ENCODE assay signal across 8 cellular contexts in the genomic region with DNA sequence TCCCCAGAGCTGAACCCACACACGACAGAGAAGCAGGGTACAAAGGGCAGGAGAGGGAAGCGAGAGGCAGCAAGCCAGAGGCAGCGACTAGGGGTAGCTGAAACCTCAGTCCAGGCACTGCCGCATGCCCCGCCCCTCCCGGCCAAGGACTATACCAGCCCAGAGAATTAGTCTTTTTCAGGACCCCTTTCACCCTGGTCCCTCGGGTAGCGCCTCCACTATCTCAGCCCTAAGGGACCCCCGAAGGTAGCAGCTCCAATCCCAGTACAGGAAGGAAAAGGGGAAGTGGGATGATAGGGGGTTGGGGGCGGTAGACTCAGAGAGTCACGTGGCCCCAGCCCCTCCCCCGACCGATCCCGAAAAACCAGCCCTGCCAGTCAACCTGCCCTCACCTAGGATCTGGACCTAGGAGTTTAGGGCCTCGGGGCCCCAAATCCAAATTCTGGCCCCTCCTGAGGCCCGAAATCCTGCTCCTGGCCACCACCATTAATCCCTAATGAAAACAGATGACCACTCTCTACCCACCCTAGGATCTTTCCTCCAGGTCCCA. TPM values are rescaled to one million over a fixed set of nuclear protein-coding genes. Genes with fewer than 3 reads are reported as not detected.
A peak's percentile ranks its signal among the peaks of the same experiment; 100 is the strongest.
DNase-seq lines count a peak whose midpoint lies in the region; ATAC-seq and TF ChIP-seq lines count a peak whose summit lies in the region.

No MANE protein-coding gene starts in this region.

- H3K36me3 Mint-ChIP-seq in activated T-cell treated with anti-CD3 and anti-CD28 coated beads, Interleukin-2, amount 50 U/mL, for 4 hours (ENCODE audit: insufficient read depth) = peaks cover 20% of the 10 kb centered on the region
- H3K36me3 Mint-ChIP-seq in WTC11 (peaks cover 15% of the 10 kb centered on the region), glutamatergic neuron (ENCODE audit: unreplicated experiment) (no peaks in the 10 kb centered on the region)

- peak overlapping the region; percentile 97 for H3K27ac ChIP-seq in psoas muscle

- peak overlapping the region; percentile 94 for H3K4me3 Mint-ChIP-seq in activated T-cell treated with anti-CD3 and anti-CD28 coated beads, Interleukin-2, amount 50 U/mL, for 4 hours
- H3K4me3 Mint-ChIP-seq in WTC11 = peak overlapping the region; percentile 99
- peak overlapping the region; percentile 74 for H3K4me3 Mint-ChIP-seq in glutamatergic neuron (ENCODE audit: unreplicated experiment)

- TF ChIP-seq CTCF in WTC11 (IDR thresholded peaks at IDR 0.05) (no peak), glutamatergic neuron (IDR thresholded peaks at IDR 0.05; ENCODE audit: partially characterized antibody, unreplicated experiment) (no peak), psoas muscle (IDR thresholded peaks at IDR 0.05) (no peak)

- ATAC-seq in activated T-cell treated with anti-CD3 and anti-CD28 coated beads, Interleukin-2, amount 50 U/mL, for 4 hours = no peak
- ATAC-seq in WTC11 (peak; percentile 57), psoas muscle (no peak)

- H3K36me3 ChIP-seq in psoas muscle (ENCODE audit: insufficient read depth in 1 of 2, low read depth in 1 of 2) = peaks cover 4 to 55% of the 10 kb centered on the region in 2 donors

- intact Hi-C loops in psoas muscle (cut with DNase I) = no loop called here

- 23 to 26% (median 25%) methylated on average over 14 to 16 of the region's 16 CpGs for WGBS in psoas muscle, 3 donors

- H3K4me1 Mint-ChIP-seq in activated T-cell treated with anti-CD3 and anti-CD28 coated beads, Interleukin-2, amount 50 U/mL, for 4 hours (ENCODE audit: low read depth) = peaks cover 33% of the 10 kb centered on the region
- H3K4me1 Mint-ChIP-seq in WTC11 = peaks cover 17% of the 10 kb centered on the region
- no peaks in the 10 kb centered on the region for H3K4me1 Mint-ChIP-seq in glutamatergic neuron (ENCODE audit: low read depth, unreplicated experiment)

- CTCF ChIA-PET in WTC11 (lab: Charles Lee) = interaction anchor here (0.6 to 2.7 kb wide), 14 partner anchors 9 to 171 kb away, joined by 3 to 31 read pairs (median 4); a partner anchor contains a TSS

- POLR2A ChIA-PET in WTC11 (lab: Charles Lee) = interaction anchor here (0.8 to 1.6 kb wide), 7 partner anchors 8 to 326 kb away, joined by 3 to 10 read pairs (median 5); a partner anchor contains a TSS

- H3K4me1 ChIP-seq in psoas muscle = peaks cover 26% of the 10 kb centered on the region

- H3K9me3 Mint-ChIP-seq in activated T-cell treated with anti-CD3 and anti-CD28 coated beads, Interleukin-2, amount 50 U/mL, for 4 hours = no peaks in the 10 kb centered on the region
- H3K9me3 Mint-ChIP-seq in WTC11 (no peaks in the 10 kb centered on the region), glutamatergic neuron (ENCODE audit: unreplicated experiment) (peaks cover 5% of the 10 kb centered on the region)

- H3K4me3 ChIP-seq in psoas muscle = peak overlapping the region; percentile 82

- peak overlapping the region; percentile 73 for H3K27ac Mint-ChIP-seq in WTC11
- no peak overlapping the region for H3K27ac Mint-ChIP-seq in glutamatergic neuron (ENCODE audit: unreplicated experiment)

- DNase-seq in activated T-cell treated with anti-CD3 and anti-CD28 coated beads, Interleukin-2, amount 50 U/mL, for 4 hours = no peak
- no peak for DNase-seq in activated T-cell treated with anti-CD3 and anti-CD28 coated beads, Interleukin-2, amount 50 U/mL, for 1 hour
- DNase-seq in WTC11 (ENCODE audit: low spot score) = peak; percentile 79
- DNase-seq in glutamatergic neuron = peak; percentile 52
- peak; percentile 42 to 69 for DNase-seq in psoas muscle
- no peak for DNase-seq in stimulated activated CD4-positive, alpha-beta T cell treated with anti-CD3 and anti-CD28 coated beads, Interleukin-4, amount 100 ng/mL, for 24 hours
- DNase-seq in activated CD8-positive, alpha-beta memory T cell treated with anti-CD3 and anti-CD28 coated beads, Interleukin-2, amount 50 U/mL, for 4 hours = no peak
- no peak for DNase-seq in activated CD8-positive, alpha-beta memory T cell treated with anti-CD3 and anti-CD28 coated beads for 24 hours

- no peaks in the 10 kb centered on the region for H3K27me3 ChIP-seq in psoas muscle (ENCODE audit: insufficient read depth in 3 of 3, low read length in 2 of 3)

- no peaks in the 10 kb centered on the region for H3K27me3 Mint-ChIP-seq in activated T-cell treated with anti-CD3 and anti-CD28 coated beads, Interleukin-2, amount 50 U/mL, for 4 hours (ENCODE audit: low read depth)
- no peaks in the 10 kb centered on the region for H3K27me3 Mint-ChIP-seq in WTC11 (ENCODE audit: low read depth)
- peaks cover 9% of the 10 kb centered on the region for H3K27me3 Mint-ChIP-seq in glutamatergic neuron (ENCODE audit: unreplicated experiment)

- H3K9me3 ChIP-seq in psoas muscle = no peaks in the 10 kb centered on the region

TF ChIP-seq in WTC11, 78 proteins besides CTCF, POLR2A, EP300 and RAD21:
- no peak for TF ChIP-seq OVOL2 (CRISPR knock-in tag; IDR thresholded peaks at IDR 0.05; ENCODE audit: borderline replicate concordance)
- peak; percentile 54; the same call in 1 of the 2 replicates for TF ChIP-seq SP1 (CRISPR knock-in tag; conservative IDR thresholded peaks at IDR 0.05)
- TF ChIP-seq, protein P1, sequence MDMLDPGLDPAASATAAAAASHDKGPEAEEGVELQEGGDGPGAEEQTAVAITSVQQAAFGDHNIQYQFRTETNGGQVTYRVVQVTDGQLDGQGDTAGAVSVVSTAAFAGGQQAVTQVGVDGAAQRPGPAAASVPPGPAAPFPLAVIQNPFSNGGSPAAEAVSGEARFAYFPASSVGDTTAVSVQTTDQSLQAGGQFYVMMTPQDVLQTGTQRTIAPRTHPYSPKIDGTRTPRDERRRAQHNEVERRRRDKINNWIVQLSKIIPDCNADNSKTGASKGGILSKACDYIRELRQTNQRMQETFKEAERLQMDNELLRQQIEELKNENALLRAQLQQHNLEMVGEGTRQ (CRISPR knock-in tag; IDR thresholded peaks at IDR 0.05) = peak; percentile 96
- TF ChIP-seq, protein P2, sequence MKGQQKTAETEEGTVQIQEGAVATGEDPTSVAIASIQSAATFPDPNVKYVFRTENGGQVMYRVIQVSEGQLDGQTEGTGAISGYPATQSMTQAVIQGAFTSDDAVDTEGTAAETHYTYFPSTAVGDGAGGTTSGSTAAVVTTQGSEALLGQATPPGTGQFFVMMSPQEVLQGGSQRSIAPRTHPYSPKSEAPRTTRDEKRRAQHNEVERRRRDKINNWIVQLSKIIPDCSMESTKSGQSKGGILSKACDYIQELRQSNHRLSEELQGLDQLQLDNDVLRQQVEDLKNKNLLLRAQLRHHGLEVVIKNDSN (CRISPR knock-in tag; IDR thresholded peaks at IDR 0.05) = peak; percentile 96
- TF ChIP-seq, protein P3, sequence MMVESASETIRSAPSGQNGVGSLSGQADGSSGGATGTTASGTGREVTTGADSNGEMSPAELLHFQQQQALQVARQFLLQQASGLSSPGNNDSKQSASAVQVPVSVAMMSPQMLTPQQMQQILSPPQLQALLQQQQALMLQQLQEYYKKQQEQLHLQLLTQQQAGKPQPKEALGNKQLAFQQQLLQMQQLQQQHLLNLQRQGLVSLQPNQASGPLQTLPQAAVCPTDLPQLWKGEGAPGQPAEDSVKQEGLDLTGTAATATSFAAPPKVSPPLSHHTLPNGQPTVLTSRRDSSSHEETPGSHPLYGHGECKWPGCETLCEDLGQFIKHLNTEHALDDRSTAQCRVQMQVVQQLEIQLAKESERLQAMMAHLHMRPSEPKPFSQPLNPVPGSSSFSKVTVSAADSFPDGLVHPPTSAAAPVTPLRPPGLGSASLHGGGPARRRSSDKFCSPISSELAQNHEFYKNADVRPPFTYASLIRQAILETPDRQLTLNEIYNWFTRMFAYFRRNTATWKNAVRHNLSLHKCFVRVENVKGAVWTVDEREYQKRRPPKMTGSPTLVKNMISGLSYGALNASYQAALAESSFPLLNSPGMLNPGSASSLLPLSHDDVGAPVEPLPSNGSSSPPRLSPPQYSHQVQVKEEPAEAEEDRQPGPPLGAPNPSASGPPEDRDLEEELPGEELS (CRISPR knock-in tag; IDR thresholded peaks at IDR 0.05) = no peak
TF ChIP-seq in WTC11: peak in this region for 3.

RNA-seq across cellular contexts. Expression of a gene that starts 1.3 kb away (rescaled TPM):
- 10 to 100 TPM; 11.6 to 15.8 (median 15.4) TPM for total RNA-seq in activated T-cell treated with anti-CD3 and anti-CD28 coated beads, Interleukin-2, amount 50 U/mL, for 4 hours
- total RNA-seq in WTC11 (2021) (72.6 to 79.7 TPM (median 77.1 TPM) in 3 replicates), glutamatergic neuron (ENCODE audit: unreplicated experiment) (61.3 TPM), psoas muscle (10 to 100 TPM; 44.5 to 58.3 (median 54.9) TPM)
- 10 to 100 TPM; 30.5 to 66.1 (median 51.9) TPM for polyA plus RNA-seq in psoas muscle

RNA-seq across cellular contexts. Expression of a gene that starts 8.1 kb away (rescaled TPM):
- total RNA-seq in activated T-cell treated with anti-CD3 and anti-CD28 coated beads, Interleukin-2, amount 50 U/mL, for 4 hours = 100 to 1,000 TPM; 153 to 157 (median 153) TPM
- total RNA-seq in WTC11 (2021) (83.3 to 95.7 TPM (median 85.6 TPM) in 3 replicates), glutamatergic neuron (ENCODE audit: unreplicated experiment) (69.7 TPM), psoas muscle (10 to 100 TPM; 57.2 to 87.6 (median 75.7) TPM)
- polyA plus RNA-seq in psoas muscle = 100 to 1,000 TPM; 223 to 296 (median 248) TPM

RNA-seq across cellular contexts. Expression of a gene that starts 8.4 kb away (rescaled TPM):
- total RNA-seq in activated T-cell treated with anti-CD3 and anti-CD28 coated beads, Interleukin-2, amount 50 U/mL, for 4 hours = 100 to 1,000 TPM; 188 to 198 (median 197) TPM
- total RNA-seq in WTC11 (2021) (72.0 to 94.5 TPM (median 72.4 TPM) in 3 replicates), glutamatergic neuron (ENCODE audit: unreplicated experiment) (48.3 TPM), psoas muscle (10 to 100 TPM; 22.4 to 46.0 (median 34.7) TPM)
- 10 to 100 TPM; 33.3 to 65.0 (median 44.4) TPM for polyA plus RNA-seq in psoas muscle

RNA-seq across cellular contexts. Expression of a gene that starts 16.4 kb away (rescaled TPM):
- 100 to 1,000 TPM; 265 to 315 (median 301) TPM for total RNA-seq in activated T-cell treated with anti-CD3 and anti-CD28 coated beads, Interleukin-2, amount 50 U/mL, for 4 hours
- total RNA-seq in WTC11 (2021) = 43.5 to 50.2 TPM (median 49.3 TPM) in 3 replicates
- total RNA-seq in glutamatergic neuron (ENCODE audit: unreplicated experiment) = 4.7 TPM
- total RNA-seq in psoas muscle = 10 to 100 TPM; 24.4 to 37.4 (median 27.1) TPM
- 10 to 100 TPM in 2 of 3 donors, 1 to 10 TPM in 1; 7.9 to 16.1 (median 10.1) TPM for polyA plus RNA-seq in psoas muscle

RNA-seq across cellular contexts. Expression of a gene that starts 20.1 kb away (rescaled TPM):
- total RNA-seq in activated T-cell treated with anti-CD3 and anti-CD28 coated beads, Interleukin-2, amount 50 U/mL, for 4 hours = 1 to 10 TPM; 6.1 to 9.4 (median 8.9) TPM
- total RNA-seq in WTC11 (2021) (11.6 to 14.7 TPM (median 13.7 TPM) in 3 replicates), glutamatergic neuron (ENCODE audit: unreplicated experiment) (21.7 TPM), psoas muscle (10 to 100 TPM in 2 of 4 donors, 1 to 10 TPM in 2; 7.4 to 19.7 (median 10.1) TPM)
- polyA plus RNA-seq in psoas muscle = 1 to 10 TPM; 4.7 to 8.4 (median 5.7) TPM

Comparison
In these comparisons a context has a peak if more than half of its experiments do, and no peak if none do; other contexts are left out.
1. DNase-seq: peak in WTC11 (single experiment), glutamatergic neuron (single experiment) and psoas muscle (2 of 2); none in activated T-cell treated with anti-CD3 and anti-CD28 coated beads, Interleukin-2, amount 50 U/mL, for 4 hours (single experiment), activated T-cell treated with anti-CD3 and anti-CD28 coated beads, Interleukin-2, amount 50 U/mL, for 1 hour (single experiment), stimulated activated CD4-positive, alpha-beta T cell treated with anti-CD3 and anti-CD28 coated beads, Interleukin-4, amount 100 ng/mL, for 24 hours (single experiment), activated CD8-positive, alpha-beta memory T cell treated with anti-CD3 and anti-CD28 coated beads, Interleukin-2, amount 50 U/mL, for 4 hours (single experiment) and activated CD8-positive, alpha-beta memory T cell treated with anti-CD3 and anti-CD28 coated beads for 24 hours (single experiment).
2. Peak in every context shown above with its lines, with median percentiles within 50 percentile points of each other: H3K4me3 Mint-ChIP-seq.